1 cellular context compared by ENCODE assay signal in genomic region chr16:67395458-67396158, GRCh38.
TF ChIP-seq lines count a peak whose summit lies in the region.

No MANE protein-coding gene starts in this region.

TF ChIP-seq in GM12878, 131 proteins besides CTCF, POLR2A, EP300 and RAD21:
- TF ChIP-seq USF2 (IDR thresholded peaks at IDR 0.05; ENCODE audit: borderline replicate concordance, low read depth, low read length) (no peak), STAT3 (IDR thresholded peaks at IDR 0.05; ENCODE audit: low read depth, low read length) (no peak), NR2C2 (IDR thresholded peaks at IDR 0.05; ENCODE audit: borderline replicate concordance, control insufficient read depth, insufficient read length, low read depth) (no peak), FOXK2 (IDR thresholded peaks at IDR 0.05) (no peak), USF1 (IDR thresholded peaks at IDR 0.05; ENCODE audit: borderline replicate concordance, extremely low read length, insufficient read depth, low read depth, low read length) (no peak), PAX8 (IDR thresholded peaks at IDR 0.05) (no peak), GABPA (IDR thresholded peaks at IDR 0.05; ENCODE audit: low read depth) (no peak), SREBF1 (IDR thresholded peaks at IDR 0.05; ENCODE audit: low read length) (no peak), ASH2L (IDR thresholded peaks at IDR 0.05; ENCODE audit: borderline replicate concordance, low read depth) (no peak), RBBP5 (conservative IDR thresholded peaks at IDR 0.05) (no peak), RELA (IDR thresholded peaks at IDR 0.05; ENCODE audit: borderline replicate concordance, partially characterized antibody) (no peak), HDAC2 (IDR thresholded peaks at IDR 0.05) (no peak), RUNX3 (IDR thresholded peaks at IDR 0.05; ENCODE audit: low read length) (no peak)
